In genomic region chr2:240428245-240428644, GRCh38 we compare ENCODE assay signal across 18 cellular contexts. TPM values are rescaled to one million over a fixed set of nuclear protein-coding genes. Genes with fewer than 3 reads are reported as not detected.
A peak's percentile ranks its signal among the peaks of the same experiment; 100 is the strongest.
DNase-seq lines count a peak whose midpoint lies in the region; ATAC-seq and TF ChIP-seq lines count a peak whose summit lies in the region.
"Had no signal": no experiment of that assay in that cellular context is flagged by ENCODE, and none has a peak within 500 bp of the region (broad histone marks: within the 10 kb centered on the region; RNA-seq: fewer than 3 reads in every experiment).

No MANE protein-coding gene starts in this region.

- no peak overlapping the region for H3K9ac ChIP-seq in MM.1S (ENCODE audit: low read length)

- intact Hi-C loops in heart left ventricle (cut with DNase I), result no loop called here

- no peak overlapping the region for H3K27ac Mint-ChIP-seq in activated CD8-positive, alpha-beta memory T cell treated with anti-CD3 and anti-CD28 coated beads, Interleukin-2, amount 10 ng/mL, durations not matched to agents 7 days and 5 days
- no peak overlapping the region for H3K27ac Mint-ChIP-seq in mesothelial cell of epicardium
- H3K27ac Mint-ChIP-seq: B cell; CD4-positive, alpha-beta T cell had no signal

- H3K4me1 Mint-ChIP-seq in activated CD8-positive, alpha-beta memory T cell treated with anti-CD3 and anti-CD28 coated beads, Interleukin-2, amount 10 ng/mL, durations not matched to agents 7 days and 5 days, result peaks cover 18% of the 10 kb centered on the region
- H3K4me1 Mint-ChIP-seq in mesothelial cell of epicardium, result peaks cover 1% of the 10 kb centered on the region
- H3K4me1 Mint-ChIP-seq: B cell had no signal

- H3K9me3 ChIP-seq in DOHH2 (ENCODE audit: control insufficient read depth, insufficient read depth, low read length), result no peaks in the 10 kb centered on the region
- H3K9me3 ChIP-seq in MM.1S (replicated peaks; ENCODE audit: insufficient read depth, low read length), result no peaks in the 10 kb centered on the region
- peaks cover 0 to 2% (median 0%) of the 10 kb centered on the region in 12 donors for H3K9me3 ChIP-seq in heart left ventricle

- no peaks in the 10 kb centered on the region for H3K79me2 ChIP-seq in DOHH2 (ENCODE audit: control insufficient read depth, low read length)
- H3K79me2 ChIP-seq in MM.1S (ENCODE audit: low read length), result no peaks in the 10 kb centered on the region

- no peak for TF ChIP-seq POLR2A in heart left ventricle (IDR thresholded peaks at IDR 0.05)

- H3K4me1 ChIP-seq in DOHH2 (ENCODE audit: control insufficient read depth, low read length) (peaks cover 20% of the 10 kb centered on the region), MM.1S (ENCODE audit: low read length) (peaks cover 12% of the 10 kb centered on the region; the same call in 1 of the 2 replicates), heart left ventricle (no peaks in the 10 kb centered on the region)

- TF ChIP-seq CTCF in DOHH2 (IDR thresholded peaks at IDR 0.05; ENCODE audit: low read depth, low read length, poor library complexity, severe bottlenecking) (no peak), MM.1S (IDR thresholded peaks at IDR 0.05; ENCODE audit: low read length) (no peak), coronary artery (IDR thresholded peaks at IDR 0.05) (no peak), heart left ventricle (IDR thresholded peaks at IDR 0.05) (no peak), mesothelial cell of epicardium (IDR thresholded peaks at IDR 0.05; ENCODE audit: unreplicated experiment) (no peak), foreskin fibroblast (IDR thresholded peaks at IDR 0.05; ENCODE audit: low read depth, low read length) (no peak)

- peak; percentile 45 for DNase-seq in activated CD8-positive, alpha-beta memory T cell treated with anti-CD3 and anti-CD28 coated beads, Interleukin-2, amount 50 U/mL, for 48 hours
- no peak for DNase-seq in activated CD8-positive, alpha-beta memory T cell treated with anti-CD3 and anti-CD28 coated beads, Interleukin-2, amount 10 ng/mL, durations not matched to agents 7 days and 5 days
- DNase-seq in MM.1S (peak; percentile 37), coronary artery (ENCODE audit: low spot score) (peak; percentile 35), heart left ventricle (no peak), mesothelial cell of epicardium (ENCODE audit: low spot score in 2 of 2, unreplicated experiment in 2 of 2) (no peak), foreskin fibroblast (no peak)
- DNase-seq: CD4-positive, alpha-beta T cell; DMS79 treated with DMSO at 0.1 percent for 48 hours; GDM1; H7; NCI-H1105 treated with DMSO at 0.1 percent for 48 hours; NCI-H187 treated with DMSO at 0.1 percent for 48 hours; NCI-H2171 treated with DMSO at 0.1 percent for 48 hours; NCI-H82 had no signal

- H3K9me3 Mint-ChIP-seq in activated CD8-positive, alpha-beta memory T cell treated with anti-CD3 and anti-CD28 coated beads, Interleukin-2, amount 10 ng/mL, durations not matched to agents 7 days and 5 days (ENCODE audit: low read depth), result no peaks in the 10 kb centered on the region
- H3K9me3 Mint-ChIP-seq in mesothelial cell of epicardium, result peaks cover 4% of the 10 kb centered on the region
- H3K9me3 Mint-ChIP-seq: CD4-positive, alpha-beta T cell had no signal

- H3K27ac ChIP-seq in DOHH2 (ENCODE audit: low read depth, low read length) (no peak overlapping the region), MM.1S (ENCODE audit: low read length) (peak overlapping the region; percentile 74; the same call in 1 of the 2 replicates), coronary artery (no peak overlapping the region), heart left ventricle (no peak overlapping the region)

- no peak overlapping the region for H2AFZ ChIP-seq in MM.1S (ENCODE audit: low read length)

- H3K27me3 ChIP-seq in DOHH2 (ENCODE audit: control insufficient read depth, low read length) (no peaks in the 10 kb centered on the region), MM.1S (replicated peaks; ENCODE audit: insufficient read depth, low read length) (peaks cover 46% of the 10 kb centered on the region), heart left ventricle (no peaks in the 10 kb centered on the region)

- WGBS in heart left ventricle, 4 donors, result 84 to 86% (median 84%) methylated on average over 5 of the region's 5 CpGs

- H3F3A ChIP-seq in DOHH2 (ENCODE audit: control insufficient read depth, insufficient read depth) (no peaks in the 10 kb centered on the region), MM.1S (ENCODE audit: insufficient read depth, low read length) (peaks cover 21% of the 10 kb centered on the region)

- H3K9me2 ChIP-seq in DOHH2 (replicated peaks; ENCODE audit: control insufficient read depth, low read length) (no peaks in the 10 kb centered on the region), MM.1S (replicated peaks; ENCODE audit: insufficient read depth, low read length) (no peaks in the 10 kb centered on the region)

- no peak for ATAC-seq in activated CD8-positive, alpha-beta memory T cell treated with anti-CD3 and anti-CD28 coated beads, Interleukin-2, amount 10 ng/mL, durations not matched to agents 7 days and 5 days
- no peak for ATAC-seq in heart left ventricle
- ATAC-seq: Panc1 had no signal

- CTCF ChIA-PET in activated CD8-positive, alpha-beta memory T cell treated with anti-CD3 and anti-CD28 coated beads, Interleukin-2, amount 10 ng/mL, durations not matched to agents 7 days and 5 days (lab: Charles Lee), result interaction anchor here (1.0 kb wide), 1 partner anchor 10 kb away, joined by 3 read pairs; no protein-coding TSS in a partner anchor

- H3K4me2 ChIP-seq in DOHH2 (ENCODE audit: low read length) (peak overlapping the region; percentile 41), MM.1S (ENCODE audit: low read depth, low read length) (peak overlapping the region; percentile 29; the same call in 1 of the 2 replicates)

- H3K27me3 Mint-ChIP-seq in activated CD8-positive, alpha-beta memory T cell treated with anti-CD3 and anti-CD28 coated beads, Interleukin-2, amount 10 ng/mL, durations not matched to agents 7 days and 5 days, result peaks cover 21% of the 10 kb centered on the region
- H3K27me3 Mint-ChIP-seq in mesothelial cell of epicardium (ENCODE audit: low read depth), result peaks cover 40% of the 10 kb centered on the region

- H4K20me1 ChIP-seq in DOHH2 (ENCODE audit: control insufficient read depth, insufficient read depth, low read depth, low read length) (no peaks in the 10 kb centered on the region), MM.1S (ENCODE audit: insufficient read depth, low read length) (no peaks in the 10 kb centered on the region)

- H3K4me3 ChIP-seq in DOHH2 (ENCODE audit: low read length) (peak overlapping the region; percentile 20; the same call in 1 of the 2 replicates), MM.1S (ENCODE audit: low read length) (no peak overlapping the region), coronary artery (no peak overlapping the region), heart left ventricle (no peak overlapping the region), foreskin fibroblast (ENCODE audit: low read depth in 1 of 2, low read length in 2 of 2) (no peak overlapping the region)

- H3K36me3 ChIP-seq in DOHH2 (ENCODE audit: control insufficient read depth, low read length) (no peaks in the 10 kb centered on the region), MM.1S (replicated peaks; ENCODE audit: insufficient read depth, low read length) (no peaks in the 10 kb centered on the region), heart left ventricle (no peaks in the 10 kb centered on the region)

- no peak overlapping the region for H3K4me3 Mint-ChIP-seq in activated CD8-positive, alpha-beta memory T cell treated with anti-CD3 and anti-CD28 coated beads, Interleukin-2, amount 10 ng/mL, durations not matched to agents 7 days and 5 days
- no peak overlapping the region for H3K4me3 Mint-ChIP-seq in mesothelial cell of epicardium
- H3K4me3 Mint-ChIP-seq: B cell; CD4-positive, alpha-beta T cell had no signal

- H3K36me3 Mint-ChIP-seq in activated CD8-positive, alpha-beta memory T cell treated with anti-CD3 and anti-CD28 coated beads, Interleukin-2, amount 10 ng/mL, durations not matched to agents 7 days and 5 days, result no peaks in the 10 kb centered on the region
- H3K36me3 Mint-ChIP-seq in mesothelial cell of epicardium, result no peaks in the 10 kb centered on the region

RNA-seq across cellular contexts. Expression of gene GPC1, which starts 7.2 kb away (rescaled TPM):
- 1 to 10 TPM; 3.2 to 4.5 TPM for total RNA-seq in activated CD8-positive, alpha-beta memory T cell treated with anti-CD3 and anti-CD28 coated beads, Interleukin-2, amount 10 ng/mL, durations not matched to agents 7 days and 5 days
- total RNA-seq in heart left ventricle (100 to 1,000 TPM; 131 to 316 (median 193) TPM), mesothelial cell of epicardium (86.1 to 89.7 TPM (median 88.0 TPM) in 3 replicates)
- 100 to 1,000 TPM; 134 to 209 TPM for polyA plus RNA-seq in heart left ventricle

Comparison
In these comparisons a context has a peak if more than half of its experiments do, and no peak if none do; other contexts are left out.
1. DNase-seq: peak in activated CD8-positive, alpha-beta memory T cell treated with anti-CD3 and anti-CD28 coated beads, Interleukin-2, amount 50 U/mL, for 48 hours (single experiment), MM.1S (single experiment) and coronary artery (single experiment); none in activated CD8-positive, alpha-beta memory T cell treated with anti-CD3 and anti-CD28 coated beads, Interleukin-2, amount 10 ng/mL, durations not matched to agents 7 days and 5 days (single experiment), heart left ventricle (0 of 5), mesothelial cell of epicardium (0 of 2) and foreskin fibroblast (0 of 2).
2. RNA of gene GPC1, which starts 7.2 kb away (total RNA-seq): 131 to 316 TPM in heart left ventricle and 86.1 to 89.7 TPM in mesothelial cell of epicardium; 3.2 to 4.5 TPM in activated CD8-positive, alpha-beta memory T cell treated with anti-CD3 and anti-CD28 coated beads, Interleukin-2, amount 10 ng/mL, durations not matched to agents 7 days and 5 days; every median in the first group is over 10 times any median in the second.